ENCODE assay signal across 8 cellular contexts in the genomic region with DNA sequence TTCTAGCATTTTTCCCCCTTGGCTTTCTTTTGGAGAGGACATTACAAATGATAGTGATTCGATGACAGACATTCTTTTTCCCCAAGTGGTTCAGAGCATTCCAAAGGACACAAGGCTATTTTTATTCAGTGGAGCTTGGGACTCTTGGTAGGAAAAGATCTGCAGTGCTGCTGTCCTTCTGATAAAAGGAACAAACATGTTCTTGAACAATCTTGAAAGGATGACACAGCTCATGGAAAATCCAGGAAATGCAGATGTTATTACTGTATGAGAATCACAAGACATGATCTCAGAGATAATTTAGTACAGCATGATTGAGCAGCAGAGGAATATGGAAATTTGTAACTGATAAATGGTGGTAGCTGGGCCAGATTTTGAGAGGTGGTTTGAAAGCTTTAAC.
DNase-seq lines count a peak whose midpoint lies in the region; ATAC-seq lines count a peak whose summit lies in the region.

No MANE protein-coding gene starts in this region.

- no peak overlapping the region for H2BK15ac ChIP-seq in mesenchymal stem cell (ENCODE audit: low read depth, poor library complexity, severe bottlenecking)

- no peak overlapping the region for H3K14ac ChIP-seq in mesenchymal stem cell (ENCODE audit: low read length in 2 of 2)

- H2BK5ac ChIP-seq in mesenchymal stem cell (ENCODE audit: low read depth, low read length, poor library complexity, severe bottlenecking) = no peak overlapping the region

- H4K91ac ChIP-seq in mesenchymal stem cell (ENCODE audit: low read length) = no peak overlapping the region

- H3K36me3 ChIP-seq in mesenchymal stem cell (ENCODE audit: control insufficient read depth in 1 of 2, insufficient read depth in 2 of 2, low read depth in 1 of 2, low read length in 2 of 2) = no peaks in the 10 kb centered on the region

- H3K23ac ChIP-seq in mesenchymal stem cell (ENCODE audit: low read length in 2 of 2) = no peak overlapping the region

- no peak overlapping the region for H2BK120ac ChIP-seq in mesenchymal stem cell (ENCODE audit: low read depth, low read length)

- no peaks in the 10 kb centered on the region for H3K79me1 ChIP-seq in mesenchymal stem cell (replicated peaks; ENCODE audit: low read length, poor library complexity, severe bottlenecking)

- no peak overlapping the region for H4K8ac ChIP-seq in mesenchymal stem cell (ENCODE audit: low read length)

- no peak overlapping the region for H3K18ac ChIP-seq in mesenchymal stem cell (ENCODE audit: low read depth in 1 of 2, low read length in 2 of 2)

- H3K9ac ChIP-seq in mesenchymal stem cell (ENCODE audit: low read length) = peak overlapping the region; percentile 79

- 44% methylated on average over 1 of the region's 1 CpG for WGBS in mesenchymal stem cell

- no peak overlapping the region for H2AFZ ChIP-seq in mesenchymal stem cell (ENCODE audit: low read depth, low read length)

- intact Hi-C loops in Right ventricle myocardium inferior (cut with DNase I) (loop anchor here (2.0 to 10.0 kb wide), 4 partner anchors 44 to 1135 kb away; partner anchors contain the start of gene PDS5B), cardiac septum (cut with DNase I) (loop anchor here (2.0 to 10.0 kb wide), 5 partner anchors 44 to 1134 kb away; partner anchors contain the start of gene PDS5B)

- H3K9me3 ChIP-seq in mesenchymal stem cell (ENCODE audit: control insufficient read depth, low read length) = no peaks in the 10 kb centered on the region

- no peaks in the 10 kb centered on the region for H3K4me1 ChIP-seq in mesenchymal stem cell (ENCODE audit: control insufficient read depth, insufficient read depth, low read depth, low read length)

- no peak overlapping the region for H3K4me2 ChIP-seq in mesenchymal stem cell (ENCODE audit: low read length, poor library complexity, severe bottlenecking)

- H3K4ac ChIP-seq in mesenchymal stem cell (ENCODE audit: low read depth in 1 of 2, low read length in 2 of 2) = no peak overlapping the region

- H2AK5ac ChIP-seq in mesenchymal stem cell (ENCODE audit: low read length, severe bottlenecking) = no peak overlapping the region

- H3K4me3 ChIP-seq in mesenchymal stem cell (ENCODE audit: insufficient read depth in 1 of 2, low read depth in 1 of 2, low read length in 2 of 2) = no peak overlapping the region

- DNase-seq in Right ventricle myocardium inferior (ENCODE audit: missing footprints) (no peak), cardiac septum (ENCODE audit: low spot score) (no peak), dermis blood vessel endothelial cell (peak; percentile 36), mesenchymal stem cell (peak; percentile 79), iPS-NIHi7 (ENCODE audit: extremely low spot score) (no peak)

- no peaks in the 10 kb centered on the region for H3K27me3 ChIP-seq in mesenchymal stem cell (ENCODE audit: control insufficient read depth in 1 of 2, insufficient read depth in 1 of 2, low read length in 2 of 2)

- no peak overlapping the region for H2BK12ac ChIP-seq in mesenchymal stem cell (ENCODE audit: low read length in 2 of 2)

- peak; percentile 55 for ATAC-seq in Right ventricle myocardium inferior
- ATAC-seq in GM21717 (IDR thresholded peaks at IDR 0.05; ENCODE audit: unreplicated experiment) = no peak
- ATAC-seq in GM18868 (IDR thresholded peaks at IDR 0.05; ENCODE audit: unreplicated experiment) = no peak
- ATAC-seq in esophagus mucosa = no peak

- no peak overlapping the region for H3K27ac ChIP-seq in mesenchymal stem cell (ENCODE audit: low read length, poor library complexity, severe bottlenecking)

Comparison
In these comparisons a context has a peak if more than half of its experiments do, and no peak if none do; other contexts are left out.
1. DNase-seq: peak in dermis blood vessel endothelial cell (single experiment) and mesenchymal stem cell (single experiment); none in Right ventricle myocardium inferior (single experiment), cardiac septum (single experiment) and iPS-NIHi7 (single experiment).